In the genomic region with DNA sequence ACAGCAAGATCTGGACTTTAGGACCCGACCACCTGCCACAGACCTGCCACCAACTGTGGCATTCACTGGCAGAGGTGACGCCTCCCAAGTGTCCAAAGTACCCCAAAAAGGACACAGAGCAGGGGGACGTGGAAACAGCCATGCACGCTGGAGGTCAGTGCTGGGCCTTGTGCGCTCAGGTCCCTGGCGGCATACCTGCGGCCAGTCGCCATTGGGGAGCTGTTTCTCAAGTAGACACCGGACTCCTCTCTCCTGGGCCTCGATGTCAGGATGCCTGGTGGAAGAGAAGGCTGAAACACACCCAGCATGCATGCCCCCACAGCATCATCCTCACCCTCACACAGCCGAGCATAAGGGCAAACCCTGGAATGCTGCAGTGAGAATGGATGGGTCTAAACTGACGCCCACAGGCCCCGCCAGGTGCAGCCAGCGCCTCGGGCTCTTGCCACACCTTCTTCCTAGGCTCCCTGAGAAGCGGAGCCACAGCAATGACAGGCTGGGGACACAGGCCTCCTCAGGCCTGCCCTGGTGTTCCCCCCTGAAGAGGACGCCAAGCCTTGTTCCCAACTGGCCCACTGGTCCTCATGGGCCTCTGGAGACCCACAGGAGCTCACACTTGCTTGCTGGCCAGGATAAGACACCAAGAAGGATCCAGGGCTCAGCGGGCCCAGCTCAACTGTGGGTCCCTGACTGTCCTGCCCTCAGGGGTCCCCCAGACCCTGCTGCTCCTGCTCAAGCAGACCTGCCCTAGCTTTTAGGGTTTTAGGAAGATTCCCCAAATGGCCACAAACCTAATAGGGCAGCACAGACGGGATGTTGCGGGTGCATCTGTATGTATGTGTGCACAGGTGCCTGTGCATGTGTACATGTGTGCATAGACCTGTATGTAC, we compare ENCODE assay signal across 1 cellular context.
TF ChIP-seq lines count a peak whose summit lies in the region.

No MANE protein-coding gene starts in this region.

TF ChIP-seq in IMR-90, 13 proteins besides CTCF, POLR2A, EP300 and RAD21:
- no peak for TF ChIP-seq BHLHE40 (IDR thresholded peaks at IDR 0.05; ENCODE audit: low read depth, low read length)
- TF ChIP-seq SMC3 (IDR thresholded peaks at IDR 0.05; ENCODE audit: low read depth, low read length): no peak
- no peak for TF ChIP-seq FOS (IDR thresholded peaks at IDR 0.05; ENCODE audit: low read depth, low read length)
- TF ChIP-seq MXI1 (IDR thresholded peaks at IDR 0.05; ENCODE audit: borderline replicate concordance, low read depth, low read length): no peak
- no peak for TF ChIP-seq CEBPB (IDR thresholded peaks at IDR 0.05; ENCODE audit: low read depth, low read length)
- TF ChIP-seq NFE2L2 (IDR thresholded peaks at IDR 0.05; ENCODE audit: low read depth, low read length): no peak
